9 cellular contexts compared by ENCODE assay signal in the genomic region with DNA sequence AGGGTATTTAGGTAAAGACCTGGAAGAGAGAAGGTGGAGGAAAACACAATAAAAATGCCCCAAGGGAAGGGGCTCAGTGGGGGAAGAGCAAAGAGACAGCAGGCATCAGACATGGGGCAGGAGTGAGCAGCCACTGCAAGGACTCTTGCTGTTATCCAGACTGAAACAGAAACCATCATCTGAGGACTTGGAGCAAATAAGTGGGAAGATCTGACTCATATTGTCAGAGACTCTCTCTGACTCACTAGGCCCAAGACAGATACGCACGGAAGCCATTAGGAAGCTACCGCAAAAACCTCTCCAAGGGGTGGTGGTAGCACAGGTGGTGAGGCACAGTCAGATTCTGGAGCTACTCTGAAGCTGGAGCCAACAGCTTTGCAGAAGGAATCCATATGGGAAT.
DNase-seq lines count a peak whose midpoint lies in the region; ATAC-seq, FAIRE-seq and TF ChIP-seq lines count a peak whose summit lies in the region.
"Had no signal": no experiment of that assay in that cellular context is flagged by ENCODE, and none has a peak within 500 bp of the region (broad histone marks: within the 10 kb centered on the region; RNA-seq: fewer than 3 reads in every experiment).

No MANE protein-coding gene starts in this region.

- H3K9me3 ChIP-seq in smooth muscle cell (replicated peaks; ENCODE audit: low read depth), result no peaks in the 10 kb centered on the region

- no peak overlapping the region for H3K4me3 ChIP-seq in smooth muscle cell

- peaks cover 21% of the 10 kb centered on the region for H3K4me1 ChIP-seq in smooth muscle cell (ENCODE audit: low read depth)

- H4K20me1 ChIP-seq in smooth muscle cell (ENCODE audit: low read depth), result no peaks in the 10 kb centered on the region

- peak overlapping the region; percentile 75 for H3K4me2 ChIP-seq in smooth muscle cell

- peak overlapping the region; percentile 47 for H3K9ac ChIP-seq in smooth muscle cell (ENCODE audit: low read depth)

- peaks cover 12% of the 10 kb centered on the region for H3F3A ChIP-seq in smooth muscle cell (ENCODE audit: low read depth)

- H3K27me3 ChIP-seq in smooth muscle cell (ENCODE audit: low read depth), result no peaks in the 10 kb centered on the region

- H3K79me2 ChIP-seq in smooth muscle cell (ENCODE audit: low read depth), result no peaks in the 10 kb centered on the region

- peak; percentile 48 for ATAC-seq in GM18499 (IDR thresholded peaks at IDR 0.05; ENCODE audit: insufficient read depth, unreplicated experiment)
- no peak for ATAC-seq in GM19397 (IDR thresholded peaks at IDR 0.05; ENCODE audit: unreplicated experiment)

- H3K27ac ChIP-seq in smooth muscle cell (ENCODE audit: low read depth), result peak overlapping the region; percentile 92

- TF ChIP-seq CTCF in smooth muscle cell (IDR thresholded peaks at IDR 0.05; ENCODE audit: borderline replicate concordance, insufficient read depth, poor library complexity, severe bottlenecking) (no peak), D721Med (IDR thresholded peaks at IDR 0.05; ENCODE audit: insufficient read depth, missing control alignments) (no peak)

- no peaks in the 10 kb centered on the region for H3K36me3 ChIP-seq in smooth muscle cell (ENCODE audit: low read depth)

- 28% methylated on average over 3 of the region's 3 CpGs for WGBS in smooth muscle cell (ENCODE audit: low lambda C conversion rate)

- no peak overlapping the region for H2AFZ ChIP-seq in smooth muscle cell (ENCODE audit: low read depth)

- FAIRE-seq in D721Med (lab: Jason Lieb, UNC), result no peak
- FAIRE-seq: keratinocyte had no signal

- DNase-seq in HK-2 (ENCODE audit: unreplicated experiment), result peak; percentile 62
- DNase-seq in astrocyte of the hippocampus (ENCODE audit: low read depth, low spot score), result peak; percentile 84
- DNase-seq in smooth muscle cell (lab: John Stamatoyannopoulos, UW; ENCODE audit: unreplicated experiment), result no peak
- no peak for DNase-seq in D721Med (ENCODE audit: insufficient read length, low spot score)
- DNase-seq in DMS79 treated with DMSO at 0.1 percent for 48 hours (lab: John Stamatoyannopoulos, UW), result no peak
- no peak for DNase-seq in effector CD8-positive, alpha-beta T cell (lab: John Stamatoyannopoulos, UW)

Comparison
In these comparisons a context has a peak if more than half of its experiments do, and no peak if none do; other contexts are left out.
1. DNase-seq: peak in HK-2 (single experiment) and astrocyte of the hippocampus (single experiment); none in smooth muscle cell (single experiment), D721Med (single experiment), DMS79 treated with DMSO at 0.1 percent for 48 hours (single experiment) and effector CD8-positive, alpha-beta T cell (single experiment).